ENCODE assay signal across 24 cellular contexts in genomic region chr16:4982056-4982867, GRCh38. TPM values are rescaled to one million over a fixed set of nuclear protein-coding genes. Genes with fewer than 3 reads are reported as not detected.
A peak's percentile ranks its signal among the peaks of the same experiment; 100 is the strongest.
DNase-seq lines count a peak whose midpoint lies in the region; ATAC-seq and TF ChIP-seq lines count a peak whose summit lies in the region.
"Had no signal": no experiment of that assay in that cellular context is flagged by ENCODE, and none has a peak within 500 bp of the region (broad histone marks: within the 10 kb centered on the region; RNA-seq: fewer than 3 reads in every experiment).

No MANE protein-coding gene starts in this region.

- H3K27me3 Mint-ChIP-seq in neural progenitor cell (ENCODE audit: insufficient read depth, low read depth) = peaks cover 20% of the 10 kb centered on the region

- no peak overlapping the region for H3K4ac ChIP-seq in trophoblast cell (ENCODE audit: low read depth, low read length)

- no peaks in the 10 kb centered on the region for H3K79me1 ChIP-seq in trophoblast cell (ENCODE audit: low read length)

- H3K36me3 Mint-ChIP-seq in neural progenitor cell = no peaks in the 10 kb centered on the region
- H3K36me3 Mint-ChIP-seq: IgD-negative memory B cell had no signal

- H3K4me2 ChIP-seq in neural progenitor cell (no peak overlapping the region), trophoblast cell (ENCODE audit: low read length) (no peak overlapping the region)
- H3K4me2 ChIP-seq: BLaER1 had no signal

- ATAC-seq in heart left ventricle (peak; percentile 96 to 98 (median 96)), HG03460 (IDR thresholded peaks at IDR 0.05; ENCODE audit: unreplicated experiment) (no peak), GM18502 (IDR thresholded peaks at IDR 0.05; ENCODE audit: poor library complexity, unreplicated experiment) (no peak)
- ATAC-seq: left lung; stimulated activated naive CD8-positive, alpha-beta T cell treated with anti-CD3 and anti-CD28 coated beads, Interleukin-15, Interleukin-2, amounts not matched to agents 100 U/mL and 50 U/mL, for 24 hours; upper lobe of right lung had no signal

- H3K4me1 ChIP-seq in heart left ventricle (peaks cover 0 to 14% (median 1%) of the 10 kb centered on the region in 12 donors), neural progenitor cell (no peaks in the 10 kb centered on the region), trophoblast cell (ENCODE audit: control insufficient read depth in 1 of 2, insufficient read depth in 2 of 2, low read length in 2 of 2) (no peaks in the 10 kb centered on the region)
- H3K4me1 ChIP-seq: BLaER1, left lung, right lobe of liver, upper lobe of right lung had no signal

- H2BK5ac ChIP-seq in trophoblast cell (ENCODE audit: low read depth, low read length, poor library complexity) = no peak overlapping the region

- TF ChIP-seq POLR2A in heart left ventricle (IDR thresholded peaks at IDR 0.05) = no peak

- no peak for TF ChIP-seq CTCF in heart left ventricle (IDR thresholded peaks at IDR 0.05)
- TF ChIP-seq CTCF in neural progenitor cell (IDR thresholded peaks at IDR 0.05) = no peak

- H3K79me2 ChIP-seq in neural progenitor cell (ENCODE audit: low read depth) (no peaks in the 10 kb centered on the region), trophoblast cell (ENCODE audit: control insufficient read depth, insufficient read depth, low read length, poor library complexity) (no peaks in the 10 kb centered on the region)

- H3K27ac ChIP-seq in heart left ventricle (peak overlapping the region; percentile 4 to 96 (median 82)), neural progenitor cell (no peak overlapping the region), trophoblast cell (ENCODE audit: low read depth, low read length) (no peak overlapping the region)
- H3K27ac ChIP-seq: BLaER1, GM23248, left lung, right lobe of liver, upper lobe of right lung had no signal

- H3K27ac Mint-ChIP-seq in neural progenitor cell = peak overlapping the region; percentile 86

- intact Hi-C loops in heart left ventricle (cut with DNase I) = no loop called here

- H4K20me1 ChIP-seq in neural progenitor cell (ENCODE audit: low read depth) = no peaks in the 10 kb centered on the region
- H4K20me1 ChIP-seq: BLaER1 had no signal

- H3K4me3 ChIP-seq in heart left ventricle (peak overlapping the region in 7 of 12 donors; percentile 17 to 41 (median 22)), neural progenitor cell (no peak overlapping the region), trophoblast cell (ENCODE audit: low read depth, low read length) (no peak overlapping the region)
- H3K4me3 ChIP-seq: BLaER1, GM23248, left lung, right lobe of liver, upper lobe of right lung had no signal

- H3K4me3 Mint-ChIP-seq in neural progenitor cell = no peak overlapping the region
- H3K4me3 Mint-ChIP-seq: IgD-negative memory B cell had no signal

- no peak overlapping the region for H3K23ac ChIP-seq in trophoblast cell (ENCODE audit: low read length)

- H4K12ac ChIP-seq in trophoblast cell (ENCODE audit: low read depth, low read length) = no peak overlapping the region

- H3F3A ChIP-seq in neural progenitor cell (ENCODE audit: low read depth) = peaks cover 7% of the 10 kb centered on the region

- H3K9ac ChIP-seq in neural progenitor cell = no peak overlapping the region
- H3K9ac ChIP-seq in trophoblast cell (ENCODE audit: low read length) = no peak overlapping the region
- H3K9ac ChIP-seq: BLaER1, GM23248 had no signal

- peaks cover 2% of the 10 kb centered on the region for H3K4me1 Mint-ChIP-seq in neural progenitor cell
- H3K4me1 Mint-ChIP-seq: IgD-negative memory B cell had no signal

- no peak overlapping the region for H4K91ac ChIP-seq in trophoblast cell (ENCODE audit: low read depth, low read length)

- peaks cover 3% of the 10 kb centered on the region for H3K9me3 Mint-ChIP-seq in neural progenitor cell

- no peak overlapping the region for H2BK12ac ChIP-seq in trophoblast cell (ENCODE audit: low read length)

- WGBS in heart left ventricle, 4 donors = 16 to 26% (median 22%) methylated on average over 11 to 20 of the region's 20 CpGs
- WGBS in trophoblast cell (ENCODE audit: extremely low coverage, insufficient coverage, insufficient read length) = no CpG with 5 or more reads among the region's 20 CpGs

- H3K14ac ChIP-seq in trophoblast cell (ENCODE audit: low read length) = no peak overlapping the region

- H2AK5ac ChIP-seq in trophoblast cell (ENCODE audit: low read length) = no peak overlapping the region

- H2BK120ac ChIP-seq in trophoblast cell (ENCODE audit: insufficient read depth, low read length, poor library complexity) = no peak overlapping the region

- no peak overlapping the region for H3K18ac ChIP-seq in trophoblast cell (ENCODE audit: low read length)

- H3K27me3 ChIP-seq in heart left ventricle (peaks cover 0 to 8% (median 0%) of the 10 kb centered on the region in 9 donors), neural progenitor cell (peaks cover 33% of the 10 kb centered on the region), trophoblast cell (ENCODE audit: insufficient read depth, low read length) (peaks cover 2% of the 10 kb centered on the region)
- H3K27me3 ChIP-seq: right lobe of liver had no signal

- DNase-seq in NCI-H82 (lab: John Stamatoyannopoulos, UW) (peak; percentile 57), NCI-H82 treated with DMSO at 0.1 percent for 48 hours (lab: John Stamatoyannopoulos, UW; ENCODE audit: unreplicated experiment) (no peak), heart left ventricle (peak in 4 of 5 donors; percentile 69 to 82 (median 76)), neural progenitor cell (ENCODE audit: low spot score) (no peak), RKO (ENCODE audit: low spot score) (no peak), trophoblast cell (no peak)
- DNase-seq: 8988T; activated CD4-positive, alpha-beta T cell treated with anti-CD3 and anti-CD28 coated beads, Interleukin-2, amount 50 U/mL, for 1 hour; activated CD8-positive, alpha-beta memory T cell treated with anti-CD3 and anti-CD28 coated beads, Interleukin-2, amount 50 U/mL, for 48 hours; activated effector memory CD4-positive, alpha-beta T cell treated with Interleukin-2 at 50 U/mL for 16 hours; EL; GM23248; NCI-H2081 treated with DMSO at 0.1 percent for 48 hours; NCI-H510A treated with DMSO at 0.1 percent for 48 hours; occipital lobe; stimulated activated CD4-positive, alpha-beta T cell treated with anti-CD3 and anti-CD28 coated beads, Interleukin-1b, Interleukin-23, amount 100 ng/mL, for 48 hours; stimulated activated naive CD8-positive, alpha-beta T cell treated with anti-CD3 and anti-CD28 coated beads, Interleukin-15, Interleukin-2, amounts not matched to agents 100 U/mL and 50 U/mL, for 24 hours; upper lobe of right lung had no signal

- H3K9me3 ChIP-seq in heart left ventricle = peaks cover 0 to 7% (median 0%) of the 10 kb centered on the region in 12 donors
- no peaks in the 10 kb centered on the region for H3K9me3 ChIP-seq in neural progenitor cell (ENCODE audit: low read depth)
- peaks cover 2% of the 10 kb centered on the region for H3K9me3 ChIP-seq in trophoblast cell (ENCODE audit: insufficient read depth, low read depth, low read length)
- H3K9me3 ChIP-seq: BLaER1, left lung, right lobe of liver, upper lobe of right lung had no signal

- H4K8ac ChIP-seq in trophoblast cell (ENCODE audit: low read depth, low read length) = no peak overlapping the region

- no peaks in the 10 kb centered on the region for H3K36me3 ChIP-seq in heart left ventricle
- H3K36me3 ChIP-seq in neural progenitor cell = no peaks in the 10 kb centered on the region
- no peaks in the 10 kb centered on the region for H3K36me3 ChIP-seq in trophoblast cell (ENCODE audit: control insufficient read depth in 1 of 2, insufficient read depth in 2 of 2, low read length in 2 of 2)
- H3K36me3 ChIP-seq: BLaER1, left lung, right lobe of liver, upper lobe of right lung had no signal

- H2AFZ ChIP-seq in neural progenitor cell (replicated peaks) = no peak overlapping the region
- H2AFZ ChIP-seq in trophoblast cell (ENCODE audit: insufficient read depth, low read length, poor library complexity) = no peak overlapping the region
- H2AFZ ChIP-seq: GM23248 had no signal

RNA-seq across cellular contexts. Expression of gene SEC14L5, which starts 24.1 kb away (rescaled TPM):
- total RNA-seq in heart left ventricle (10 to 100 TPM in 5 of 9 donors, 1 to 10 TPM in 4; 1.6 to 25.4 (median 11.6) TPM), neural progenitor cell (ENCODE audit: low replicate concordance) (0.41 and 0.65 TPM in 2 replicates)
- 1 to 10 TPM in 1 of 2 donors, under 1 TPM in 1; 0.11 to 5.0 TPM for polyA plus RNA-seq in heart left ventricle
- polyA plus RNA-seq in trophoblast cell (2013) = 0.01 and 0.03 TPM in 2 replicates
- total RNA-seq: GM23248 had no signal
- polyA plus RNA-seq: GM23248 had no signal

RNA-seq across cellular contexts. Expression of gene PPL, which starts 45.3 kb away (rescaled TPM):
- total RNA-seq in heart left ventricle (10 to 100 TPM in 3 of 9 donors, 1 to 10 TPM in 6; 6.4 to 23.8 (median 8.3) TPM), neural progenitor cell (ENCODE audit: low replicate concordance) (1.0 and 2.8 TPM in 2 replicates)
- 1 to 10 TPM; 4.3 to 5.1 TPM for polyA plus RNA-seq in heart left ventricle
- 10.3 and 10.5 TPM in 2 replicates for polyA plus RNA-seq in trophoblast cell (2013)

RNA-seq across cellular contexts. Expression of gene NAGPA, which starts 51.5 kb away (rescaled TPM):
- total RNA-seq in heart left ventricle (10 to 100 TPM in 3 of 9 donors, 1 to 10 TPM in 6; 3.8 to 14.6 (median 8.9) TPM), neural progenitor cell (ENCODE audit: low replicate concordance) (3.3 and 19.9 TPM in 2 replicates)
- polyA plus RNA-seq in heart left ventricle = 1 to 10 TPM; 6.4 to 6.5 TPM
- 6.4 and 7.7 TPM in 2 replicates for polyA plus RNA-seq in trophoblast cell (2013)

Comparison
In these comparisons a context has a peak if more than half of its experiments do, and no peak if none do; other contexts are left out.
1. DNase-seq: peak in NCI-H82 (single experiment) and heart left ventricle (4 of 5); none in NCI-H82 treated with DMSO at 0.1 percent for 48 hours (single experiment), neural progenitor cell (single experiment), RKO (single experiment) and trophoblast cell (0 of 2).
2. ATAC-seq: peak in heart left ventricle (4 of 4); none in HG03460 (single experiment) and GM18502 (single experiment).
3. H3K27ac ChIP-seq: peak in heart left ventricle (12 of 12); none in neural progenitor cell (single experiment) and trophoblast cell (single experiment).
4. H3K4me3 ChIP-seq: peak in heart left ventricle (7 of 12); none in neural progenitor cell (single experiment) and trophoblast cell (single experiment).